8 cellular contexts compared by ENCODE assay signal in the genomic region with DNA sequence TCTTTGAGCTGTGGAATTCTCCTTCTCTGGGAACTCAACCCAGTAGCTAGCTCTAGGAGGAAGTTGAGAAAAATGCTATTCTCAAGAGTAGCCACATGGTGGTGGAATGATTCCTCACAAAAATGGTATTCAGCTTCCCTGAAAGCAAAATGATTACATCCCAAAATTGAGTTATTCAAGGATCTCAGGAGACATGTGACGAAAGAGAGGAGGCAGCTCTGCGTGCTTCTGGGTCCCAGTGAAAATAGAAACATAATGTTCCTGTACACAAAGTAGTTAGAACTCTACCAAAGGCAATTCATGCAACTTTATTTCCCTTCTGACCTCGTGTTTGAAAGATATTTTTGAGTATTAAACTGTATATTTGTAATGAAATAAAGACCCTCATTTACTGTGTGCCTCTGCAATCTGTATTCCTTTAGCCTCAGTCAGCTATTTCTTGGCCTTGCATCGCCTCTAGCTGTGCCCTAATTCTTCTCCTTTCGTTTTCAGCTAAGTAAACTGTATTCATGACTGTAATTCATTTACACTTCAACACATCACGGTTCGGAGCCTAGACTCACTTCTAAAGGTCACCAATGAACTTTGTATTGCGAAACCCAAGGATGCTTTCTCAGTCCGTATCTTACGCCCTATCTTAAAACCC.
A peak's percentile ranks its signal among the peaks of the same experiment; 100 is the strongest.
DNase-seq lines count a peak whose midpoint lies in the region; ATAC-seq lines count a peak whose summit lies in the region.

No MANE protein-coding gene starts in this region.

- peaks cover 0 to 4% (median 0%) of the 10 kb centered on the region in 7 donors for H3K9me3 Mint-ChIP-seq in naive B cell
- no peaks in the 10 kb centered on the region for H3K9me3 Mint-ChIP-seq in activated T-helper 2 cell treated with anti-CD3 and anti-CD28 coated beads, Interferon-gamma antibody, Interleukin-2, Interleukin-4, amounts not matched to agents 10 μg/mL and 5 μg/mL and 100 μg/mL, durations not matched to agents 14 hours and 24 hours and 36 hours

- in situ Hi-C loops in G401 (cut with HindIII; ENCODE audit: low sequenced_read_pairs), result no loop called here

- no peak overlapping the region for H3K27ac Mint-ChIP-seq in naive B cell
- H3K27ac Mint-ChIP-seq in activated T-helper 2 cell treated with anti-CD3 and anti-CD28 coated beads, Interferon-gamma antibody, Interleukin-2, Interleukin-4, amounts not matched to agents 10 μg/mL and 5 μg/mL and 100 μg/mL, durations not matched to agents 14 hours and 24 hours and 36 hours, result no peak overlapping the region

- H3K27me3 Mint-ChIP-seq in naive B cell, result no peaks in the 10 kb centered on the region
- peaks cover 35% of the 10 kb centered on the region for H3K27me3 Mint-ChIP-seq in activated T-helper 2 cell treated with anti-CD3 and anti-CD28 coated beads, Interferon-gamma antibody, Interleukin-2, Interleukin-4, amounts not matched to agents 10 μg/mL and 5 μg/mL and 100 μg/mL, durations not matched to agents 14 hours and 24 hours and 36 hours (ENCODE audit: low read depth)

- no peaks in the 10 kb centered on the region for H3K36me3 ChIP-seq in esophagus (ENCODE audit: control insufficient read depth in 2 of 2, insufficient read depth in 2 of 2, low read length in 1 of 2)

- H3K9me3 ChIP-seq in esophagus (ENCODE audit: control insufficient read depth in 2 of 2, insufficient read depth in 1 of 2, low read depth in 1 of 2, low read length in 1 of 2), result no peaks in the 10 kb centered on the region

- no peaks in the 10 kb centered on the region for H3K36me3 Mint-ChIP-seq in naive B cell
- H3K36me3 Mint-ChIP-seq in activated T-helper 2 cell treated with anti-CD3 and anti-CD28 coated beads, Interferon-gamma antibody, Interleukin-2, Interleukin-4, amounts not matched to agents 10 μg/mL and 5 μg/mL and 100 μg/mL, durations not matched to agents 14 hours and 24 hours and 36 hours (ENCODE audit: low read depth), result no peaks in the 10 kb centered on the region

- H3K27me3 ChIP-seq in esophagus (ENCODE audit: control insufficient read depth in 1 of 2, insufficient read depth in 2 of 2, low read length in 2 of 2), result no peaks in the 10 kb centered on the region

- 25 to 42% methylated on average over 10 of the region's 10 CpGs for WGBS in esophagus, 2 donors

- ATAC-seq in HG03139 (IDR thresholded peaks at IDR 0.05; ENCODE audit: unreplicated experiment) (peak; percentile 68), naive B cell (ENCODE audit: low read depth in 2 of 2) (peak; percentile 52 to 57), HG03442 (IDR thresholded peaks at IDR 0.05; ENCODE audit: unreplicated experiment) (no peak), GM21825 (IDR thresholded peaks at IDR 0.05; ENCODE audit: unreplicated experiment) (no peak)

- H3K4me3 ChIP-seq in esophagus (ENCODE audit: low read depth in 1 of 2, low read length in 2 of 2), result no peak overlapping the region

- no peaks in the 10 kb centered on the region for H3K4me1 ChIP-seq in esophagus (ENCODE audit: control insufficient read depth in 2 of 2, insufficient read depth in 2 of 2, low read length in 1 of 2)

- H3K4me3 Mint-ChIP-seq in naive B cell, result no peak overlapping the region
- no peak overlapping the region for H3K4me3 Mint-ChIP-seq in activated T-helper 2 cell treated with anti-CD3 and anti-CD28 coated beads, Interferon-gamma antibody, Interleukin-2, Interleukin-4, amounts not matched to agents 10 μg/mL and 5 μg/mL and 100 μg/mL, durations not matched to agents 14 hours and 24 hours and 36 hours (ENCODE audit: low read depth)

- peaks cover 0 to 4% (median 4%) of the 10 kb centered on the region in 3 donors for H3K4me1 Mint-ChIP-seq in naive B cell
- peaks cover 5% of the 10 kb centered on the region for H3K4me1 Mint-ChIP-seq in activated T-helper 2 cell treated with anti-CD3 and anti-CD28 coated beads, Interferon-gamma antibody, Interleukin-2, Interleukin-4, amounts not matched to agents 10 μg/mL and 5 μg/mL and 100 μg/mL, durations not matched to agents 14 hours and 24 hours and 36 hours (ENCODE audit: low read depth)

- DNase-seq in G401 (ENCODE audit: low spot score) (peak; percentile 29), SK-N-DZ (ENCODE audit: low spot score) (peak; percentile 32), naive B cell (no peak)
- no peak for DNase-seq in activated T-helper 2 cell treated with anti-CD3 and anti-CD28 coated beads, Interferon-gamma antibody, Interleukin-2, Interleukin-4, amounts not matched to agents 10 μg/mL and 5 μg/mL and 100 μg/mL, durations not matched to agents 14 hours and 24 hours and 36 hours (ENCODE audit: low spot score)

- intact Hi-C loops in activated T-helper 2 cell treated with anti-CD3 and anti-CD28 coated beads, Interferon-gamma antibody, Interleukin-2, Interleukin-4, amounts not matched to agents 10 μg/mL and 5 μg/mL and 100 μg/mL, durations not matched to agents 14 hours and 24 hours and 36 hours (cut with micrococcal nuclease), result no loop called here

- H3K27ac ChIP-seq in esophagus (ENCODE audit: low read depth in 2 of 2, low read length in 1 of 2), result peak overlapping the region; percentile 9 to 22

Comparison
In these comparisons a context has a peak if more than half of its experiments do, and no peak if none do; other contexts are left out.
1. DNase-seq: peak in G401 (single experiment) and SK-N-DZ (single experiment); none in naive B cell (single experiment) and activated T-helper 2 cell treated with anti-CD3 and anti-CD28 coated beads, Interferon-gamma antibody, Interleukin-2, Interleukin-4, amounts not matched to agents 10 μg/mL and 5 μg/mL and 100 μg/mL, durations not matched to agents 14 hours and 24 hours and 36 hours (single experiment).
2. ATAC-seq: peak in HG03139 (single experiment) and naive B cell (2 of 2); none in HG03442 (single experiment) and GM21825 (single experiment).